Comparison of ENCODE assay signal across 2 cellular contexts in genomic region chr2:58540680-58541079, GRCh38.
TF ChIP-seq lines count a peak whose summit lies in the region.

No MANE protein-coding gene starts in this region.

TF ChIP-seq in H1, 55 proteins besides CTCF, POLR2A, EP300 and RAD21 (continued from another document):
- TF ChIP-seq SP1 (IDR thresholded peaks at IDR 0.05; ENCODE audit: low read depth, low read length), result peak; percentile 26; the same call in 1 of the 2 replicates
- TF ChIP-seq TAF1 (IDR thresholded peaks at IDR 0.05; ENCODE audit: low read depth, low read length), result peak; percentile 66; the same call in 1 of the 2 replicates
- TF ChIP-seq TBP (IDR thresholded peaks at IDR 0.05; ENCODE audit: low read depth, low read length), result peak; percentile 56; the same call in 1 of the 2 replicates
- peak; percentile 64; the same call in 1 of the 2 replicates for TF ChIP-seq POLR2AphosphoS5 (IDR thresholded peaks at IDR 0.05; ENCODE audit: low read depth, low read length)
- no peak for TF ChIP-seq SP2 (IDR thresholded peaks at IDR 0.05; ENCODE audit: low read length)
- TF ChIP-seq GABPA (IDR thresholded peaks at IDR 0.05; ENCODE audit: borderline replicate concordance, insufficient read depth, low read length), result no peak
- TF ChIP-seq TCF12 (IDR thresholded peaks at IDR 0.05; ENCODE audit: low read depth, low read length), result 0 out of 2 replicates have a peak, but pooled peaks have one; percentile 18
- no peak for TF ChIP-seq HDAC2 (IDR thresholded peaks at IDR 0.05; ENCODE audit: borderline replicate concordance in 1 of 2, low read depth in 2 of 2, low read length in 2 of 2)
- 0 out of 2 replicates have a peak, but pooled peaks have one; percentile 15 for TF ChIP-seq TEAD4 (IDR thresholded peaks at IDR 0.05; ENCODE audit: low read depth, low read length)
- TF ChIP-seq CEBPB (IDR thresholded peaks at IDR 0.05; ENCODE audit: low read depth, low read length), result peak; percentile 93

TF ChIP-seq in HEK293T, 16 proteins besides CTCF, POLR2A, EP300 and RAD21 (continued from another document):
- TF ChIP-seq FOXM1 (IDR thresholded peaks at IDR 0.05; ENCODE audit: borderline replicate concordance), result no peak
- no peak for TF ChIP-seq LEF1 (IDR thresholded peaks at IDR 0.05; ENCODE audit: borderline replicate concordance)
- no peak for TF ChIP-seq BHLHE40 (IDR thresholded peaks at IDR 0.05; ENCODE audit: borderline replicate concordance)
- TF ChIP-seq NFRKB (IDR thresholded peaks at IDR 0.05), result no peak
- no peak for TF ChIP-seq PKNOX1 (IDR thresholded peaks at IDR 0.05)
- no peak for TF ChIP-seq SP1 (IDR thresholded peaks at IDR 0.05)
- TF ChIP-seq ELF4 (IDR thresholded peaks at IDR 0.05), result no peak
- no peak for TF ChIP-seq ZNF384 (IDR thresholded peaks at IDR 0.05)
- TF ChIP-seq ARNT (IDR thresholded peaks at IDR 0.05), result no peak
- TF ChIP-seq FOXK2 (IDR thresholded peaks at IDR 0.05), result no peak
TF ChIP-seq in HEK293T: peak in this region for 0.
